In genomic region chr10:29730461-29730860, GRCh38 we compare ENCODE assay signal across 1 cellular context.
TF ChIP-seq lines count a peak whose summit lies in the region.

No MANE protein-coding gene starts in this region.

TF ChIP-seq in IMR-90, 13 proteins besides CTCF, POLR2A, EP300 and RAD21 (continued from another document):
- no peak for TF ChIP-seq BHLHE40 (IDR thresholded peaks at IDR 0.05; ENCODE audit: low read depth, low read length)
- TF ChIP-seq RCOR1 (IDR thresholded peaks at IDR 0.05; ENCODE audit: insufficient replicate concordance, low read length): no peak
- TF ChIP-seq NFE2L2 (IDR thresholded peaks at IDR 0.05; ENCODE audit: low read depth, low read length): no peak
